Comparison of ENCODE assay signal across 8 cellular contexts in the genomic region with DNA sequence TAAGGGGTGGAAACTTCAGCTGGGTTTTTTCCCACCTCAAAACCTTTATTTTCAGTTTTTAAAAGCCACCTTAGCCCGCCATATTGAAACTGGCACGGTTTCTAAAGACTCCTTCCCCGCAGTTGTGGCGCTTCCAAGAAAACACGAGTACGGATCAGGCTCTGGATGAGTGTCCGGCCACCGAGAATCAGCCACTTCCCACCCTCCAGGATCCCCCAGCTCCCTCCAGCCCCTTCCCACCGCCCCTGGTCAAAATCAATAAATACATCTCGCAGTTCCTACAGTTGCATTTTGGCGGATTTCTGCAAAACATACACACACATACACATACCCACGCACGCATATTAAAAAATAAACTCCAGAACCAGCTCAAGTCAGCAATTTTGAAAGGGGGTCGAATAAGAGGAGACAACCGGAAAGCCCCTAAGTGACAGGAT. TPM values are rescaled to one million over a fixed set of nuclear protein-coding genes. Genes with fewer than 3 reads are reported as not detected.
DNase-seq lines count a peak whose midpoint lies in the region; ATAC-seq and TF ChIP-seq lines count a peak whose summit lies in the region.

No MANE protein-coding gene starts in this region.

- H3K27me3 ChIP-seq in cardiac muscle cell: peaks cover 61% of the 10 kb centered on the region
- H3K27me3 ChIP-seq in osteoblast (ENCODE audit: insufficient read depth, low read length): peaks cover 42% of the 10 kb centered on the region

- no peaks in the 10 kb centered on the region for H3K36me3 ChIP-seq in cardiac muscle cell
- no peaks in the 10 kb centered on the region for H3K36me3 ChIP-seq in osteoblast (ENCODE audit: insufficient read depth, low read length)

- H3K9me3 ChIP-seq in cardiac muscle cell (ENCODE audit: low read depth) (no peaks in the 10 kb centered on the region), osteoblast (ENCODE audit: low read depth, low read length) (no peaks in the 10 kb centered on the region)

- H3K4me1 ChIP-seq in cardiac muscle cell (ENCODE audit: low read depth): peaks cover 16% of the 10 kb centered on the region
- H3K4me1 ChIP-seq in osteoblast (ENCODE audit: insufficient read depth, low read length): no peaks in the 10 kb centered on the region

- DNase-seq in cardiac muscle cell (ENCODE audit: low read depth in 1 of 2, low spot score in 1 of 2): no peak
- no peak for DNase-seq in Right ventricle myocardium inferior (ENCODE audit: missing footprints)
- DNase-seq in endothelial cell (ENCODE audit: low spot score): peak; percentile 15
- no peak for DNase-seq in osteoblast (ENCODE audit: insufficient read length, low spot score, missing footprints)
- no peak for DNase-seq in inferior parietal cortex (ENCODE audit: extremely low spot score)
- DNase-seq in dedifferentiated amniotic fluid mesenchymal stem cell (ENCODE audit: extremely low spot score): no peak
- no peak for DNase-seq in GM19240 (ENCODE audit: insufficient read length, low spot score)

- H3K79me2 ChIP-seq in osteoblast (ENCODE audit: insufficient read depth, low read length): no peaks in the 10 kb centered on the region

- H3K4me3 ChIP-seq in cardiac muscle cell (peak overlapping the region; percentile 95), WI38 (ENCODE audit: low read depth, low read length) (peak overlapping the region; percentile 56), osteoblast (ENCODE audit: insufficient read depth, low read length) (no peak overlapping the region)

- H3K9me3 Mint-ChIP-seq in endothelial cell (ENCODE audit: unreplicated experiment): no peaks in the 10 kb centered on the region

- peak overlapping the region; percentile 61 for H3K27ac Mint-ChIP-seq in endothelial cell (ENCODE audit: unreplicated experiment)

- H3K4me2 ChIP-seq in osteoblast (ENCODE audit: insufficient read depth, low read length): peak overlapping the region; percentile 67

- peak overlapping the region; percentile 35 for H2AFZ ChIP-seq in osteoblast (ENCODE audit: low read length)

- H3K4me1 Mint-ChIP-seq in endothelial cell (ENCODE audit: unreplicated experiment): peaks cover 41% of the 10 kb centered on the region

- H3K27me3 Mint-ChIP-seq in endothelial cell (ENCODE audit: unreplicated experiment): peaks cover 22% of the 10 kb centered on the region

- H3K36me3 Mint-ChIP-seq in endothelial cell (ENCODE audit: low read depth, unreplicated experiment): peaks cover 4% of the 10 kb centered on the region

- no peak overlapping the region for H3K27ac ChIP-seq in cardiac muscle cell
- H3K27ac ChIP-seq in osteoblast (ENCODE audit: low read depth, low read length): no peak overlapping the region

- no peaks in the 10 kb centered on the region for H4K20me1 ChIP-seq in osteoblast (ENCODE audit: insufficient read depth, low read length)

- no peak for ATAC-seq in Right ventricle myocardium inferior

- TF ChIP-seq CTCF in cardiac muscle cell (IDR thresholded peaks at IDR 0.05; ENCODE audit: low read depth, low read length) (no peak), WI38 (IDR thresholded peaks at IDR 0.05; ENCODE audit: low read depth, low read length) (no peak), endothelial cell (IDR thresholded peaks at IDR 0.05; ENCODE audit: unreplicated experiment) (no peak), osteoblast (IDR thresholded peaks at IDR 0.05; ENCODE audit: extremely low read depth, low read depth, low read length) (no peak)

- H3K4me3 Mint-ChIP-seq in endothelial cell (ENCODE audit: unreplicated experiment): peak overlapping the region; percentile 96

- intact Hi-C loops in Right ventricle myocardium inferior (cut with DNase I): loop anchor here (1.0 to 5.0 kb wide), 6 partner anchors 69 to 742 kb away; no protein-coding TSS in a partner anchor

RNA-seq across cellular contexts. Expression of a gene that starts 1.1 kb away (rescaled TPM):
- total RNA-seq in cardiac muscle cell (4.4 and 5.9 TPM in 2 replicates), Right ventricle myocardium inferior (9.6 TPM), endothelial cell (ENCODE audit: unreplicated experiment) (16.0 TPM), osteoblast (under 0.01 TPM in 2 replicates)
- polyA plus RNA-seq in cardiac muscle cell: 2.4 and 4.3 TPM in 2 replicates
